In the genomic region with DNA sequence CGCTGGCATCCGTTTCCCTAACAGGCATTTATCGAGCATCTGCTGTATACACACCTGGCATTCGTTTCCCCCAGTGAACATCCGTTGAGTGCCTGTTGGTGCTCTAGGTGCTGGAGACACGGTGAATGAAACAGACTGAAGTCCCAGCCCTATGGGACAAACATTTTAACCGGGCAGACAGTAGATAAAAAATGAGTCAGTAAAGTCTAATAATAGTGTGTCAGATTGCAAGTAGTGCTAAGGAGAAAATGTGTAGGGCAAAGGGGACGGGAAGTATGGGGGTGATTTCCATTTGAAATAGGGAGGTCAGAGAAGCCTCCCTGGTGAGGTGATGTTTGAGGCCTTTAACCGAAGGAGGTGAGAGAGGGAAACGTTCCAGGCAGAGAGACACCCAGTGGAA, we compare ENCODE assay signal across 23 cellular contexts. TPM values are rescaled to one million over a fixed set of nuclear protein-coding genes. Genes with fewer than 3 reads are reported as not detected.
DNase-seq lines count a peak whose midpoint lies in the region; ATAC-seq and TF ChIP-seq lines count a peak whose summit lies in the region.
"Had no signal": no experiment of that assay in that cellular context is flagged by ENCODE, and none has a peak within 500 bp of the region (broad histone marks: within the 10 kb centered on the region; RNA-seq: fewer than 3 reads in every experiment).

No MANE protein-coding gene starts in this region.

- H3K9me3 ChIP-seq in left ventricle myocardium inferior (replicated peaks), result no peaks in the 10 kb centered on the region
- H3K9me3 ChIP-seq: Caco-2 had no signal

- DNase-seq in T-helper 2 cell treated with Interferon-gamma antibody and Interleukin-4, amounts not matched to agents 5 μg/mL and 100 μg/mL, for 36 hours (ENCODE audit: low spot score), result no peak
- DNase-seq in T-helper 2 cell (no peak), left ventricle myocardium inferior (no peak), glomerular visceral epithelial cell (ENCODE audit: extremely low spot score) (no peak)
- DNase-seq in activated naive CD8-positive, alpha-beta T cell treated with anti-CD3 and anti-CD28 coated beads for 36 hours, result no peak
- no peak for DNase-seq in activated naive CD8-positive, alpha-beta T cell treated with anti-CD3 and anti-CD28 coated beads, Interleukin-2, amount 50 U/mL, for 24 hours
- DNase-seq: Caco-2; CD8-positive, alpha-beta T cell; H9; Kasumi-1; NCI-H1092 treated with DMSO at 0.1 percent for 48 hours; NCI-H1436 treated with DMSO at 0.1 percent for 48 hours; NCI-H187 treated with DMSO at 0.1 percent for 48 hours; NCI-H2171 treated with DMSO at 0.1 percent for 48 hours; NCI-H345; NCI-H510A treated with DMSO at 0.1 percent for 48 hours; NCI-H748 treated with DMSO at 0.1 percent for 48 hours had no signal

- ATAC-seq in activated naive CD8-positive, alpha-beta T cell treated with anti-CD3 and anti-CD28 coated beads, Interleukin-2, amount 50 U/mL, for 24 hours, result no peak
- no peak for ATAC-seq in HG02678 (IDR thresholded peaks at IDR 0.05; ENCODE audit: unreplicated experiment)
- ATAC-seq: CD8-positive, alpha-beta T cell; GM23338; K562 had no signal

- H3K36me3 ChIP-seq in left ventricle myocardium inferior, result peaks cover 7% of the 10 kb centered on the region

- H3K36me3 Mint-ChIP-seq in T-helper 2 cell treated with Interferon-gamma antibody and Interleukin-4, amounts not matched to agents 5 μg/mL and 100 μg/mL, for 36 hours (ENCODE audit: low read depth), result peaks cover 24% of the 10 kb centered on the region
- H3K36me3 Mint-ChIP-seq in activated naive CD8-positive, alpha-beta T cell treated with anti-CD3 and anti-CD28 coated beads for 36 hours, result peaks cover 7% of the 10 kb centered on the region
- peaks cover 5% of the 10 kb centered on the region for H3K36me3 Mint-ChIP-seq in activated naive CD8-positive, alpha-beta T cell treated with anti-CD3 and anti-CD28 coated beads, Interleukin-2, amount 50 U/mL, for 24 hours (ENCODE audit: low read depth)

- H3K4me1 Mint-ChIP-seq in T-helper 2 cell treated with Interferon-gamma antibody and Interleukin-4, amounts not matched to agents 5 μg/mL and 100 μg/mL, for 36 hours (ENCODE audit: low read depth), result peaks cover 21% of the 10 kb centered on the region
- H3K4me1 Mint-ChIP-seq in activated naive CD8-positive, alpha-beta T cell treated with anti-CD3 and anti-CD28 coated beads for 36 hours, result peaks cover 20% of the 10 kb centered on the region
- peaks cover 22% of the 10 kb centered on the region for H3K4me1 Mint-ChIP-seq in activated naive CD8-positive, alpha-beta T cell treated with anti-CD3 and anti-CD28 coated beads, Interleukin-2, amount 50 U/mL, for 24 hours

- peak overlapping the region; percentile 63 for H3K27ac ChIP-seq in left ventricle myocardium inferior (replicated peaks)
- H3K27ac ChIP-seq: 22Rv1, C4-2B had no signal

- H3K27me3 Mint-ChIP-seq in T-helper 2 cell treated with Interferon-gamma antibody and Interleukin-4, amounts not matched to agents 5 μg/mL and 100 μg/mL, for 36 hours (ENCODE audit: low read depth), result no peaks in the 10 kb centered on the region
- no peaks in the 10 kb centered on the region for H3K27me3 Mint-ChIP-seq in activated naive CD8-positive, alpha-beta T cell treated with anti-CD3 and anti-CD28 coated beads for 36 hours
- no peaks in the 10 kb centered on the region for H3K27me3 Mint-ChIP-seq in activated naive CD8-positive, alpha-beta T cell treated with anti-CD3 and anti-CD28 coated beads, Interleukin-2, amount 50 U/mL, for 24 hours
- H3K27me3 Mint-ChIP-seq: B cell had no signal

- TF ChIP-seq CTCF in left ventricle myocardium inferior (IDR thresholded peaks at IDR 0.05; ENCODE audit: borderline replicate concordance), result no peak

- intact Hi-C loops in left ventricle myocardium inferior (cut with micrococcal nuclease), result no loop called here

- H3K9me3 Mint-ChIP-seq in T-helper 2 cell treated with Interferon-gamma antibody and Interleukin-4, amounts not matched to agents 5 μg/mL and 100 μg/mL, for 36 hours, result no peaks in the 10 kb centered on the region
- no peaks in the 10 kb centered on the region for H3K9me3 Mint-ChIP-seq in activated naive CD8-positive, alpha-beta T cell treated with anti-CD3 and anti-CD28 coated beads for 36 hours
- no peaks in the 10 kb centered on the region for H3K9me3 Mint-ChIP-seq in activated naive CD8-positive, alpha-beta T cell treated with anti-CD3 and anti-CD28 coated beads, Interleukin-2, amount 50 U/mL, for 24 hours
- H3K9me3 Mint-ChIP-seq: CD8-positive, alpha-beta T cell; GM23338 had no signal

- no peaks in the 10 kb centered on the region for H3K4me1 ChIP-seq in left ventricle myocardium inferior
- H3K4me1 ChIP-seq: Caco-2 had no signal

- H3K4me3 Mint-ChIP-seq in T-helper 2 cell treated with Interferon-gamma antibody and Interleukin-4, amounts not matched to agents 5 μg/mL and 100 μg/mL, for 36 hours, result no peak overlapping the region
- H3K4me3 Mint-ChIP-seq in activated naive CD8-positive, alpha-beta T cell treated with anti-CD3 and anti-CD28 coated beads for 36 hours, result no peak overlapping the region
- no peak overlapping the region for H3K4me3 Mint-ChIP-seq in activated naive CD8-positive, alpha-beta T cell treated with anti-CD3 and anti-CD28 coated beads, Interleukin-2, amount 50 U/mL, for 24 hours
- H3K4me3 Mint-ChIP-seq: B cell; CD8-positive, alpha-beta T cell; GM23338; H9 had no signal

- no peak overlapping the region for H3K4me3 ChIP-seq in left ventricle myocardium inferior
- H3K4me3 ChIP-seq: GM23338, K562 had no signal

- no peaks in the 10 kb centered on the region for H3K27me3 ChIP-seq in left ventricle myocardium inferior (ENCODE audit: low read depth)

- peak overlapping the region; percentile 28 for H3K27ac Mint-ChIP-seq in T-helper 2 cell treated with Interferon-gamma antibody and Interleukin-4, amounts not matched to agents 5 μg/mL and 100 μg/mL, for 36 hours
- H3K27ac Mint-ChIP-seq in activated naive CD8-positive, alpha-beta T cell treated with anti-CD3 and anti-CD28 coated beads for 36 hours, result peak overlapping the region; percentile 47
- no peak overlapping the region for H3K27ac Mint-ChIP-seq in activated naive CD8-positive, alpha-beta T cell treated with anti-CD3 and anti-CD28 coated beads, Interleukin-2, amount 50 U/mL, for 24 hours
- H3K27ac Mint-ChIP-seq: B cell; CD8-positive, alpha-beta T cell; GM23338; H9 had no signal

RNA-seq across cellular contexts. Expression of a gene that starts 5.3 kb away (rescaled TPM):
- 100 to 1,000 TPM; 165 to 169 TPM for total RNA-seq in activated naive CD8-positive, alpha-beta T cell treated with anti-CD3 and anti-CD28 coated beads for 36 hours
- 48.9 TPM for total RNA-seq in left ventricle myocardium inferior

RNA-seq across cellular contexts. Expression of a gene that starts 7.5 kb away (rescaled TPM):
- 10 to 100 TPM; 11.0 to 11.9 TPM for total RNA-seq in activated naive CD8-positive, alpha-beta T cell treated with anti-CD3 and anti-CD28 coated beads for 36 hours
- total RNA-seq in left ventricle myocardium inferior, result 13.6 TPM

RNA-seq across cellular contexts. Expression of a gene that starts 23.2 kb away (rescaled TPM):
- 10 to 100 TPM; 12.1 to 12.9 TPM for total RNA-seq in activated naive CD8-positive, alpha-beta T cell treated with anti-CD3 and anti-CD28 coated beads for 36 hours
- total RNA-seq in left ventricle myocardium inferior, result 14.5 TPM

RNA-seq across cellular contexts. Expression of a gene that starts 40.3 kb away (rescaled TPM):
- total RNA-seq in activated naive CD8-positive, alpha-beta T cell treated with anti-CD3 and anti-CD28 coated beads for 36 hours, result 10 to 100 TPM; 98.7 to 98.8 TPM
- total RNA-seq in left ventricle myocardium inferior, result 15.3 TPM

RNA-seq across cellular contexts. Expression of a gene that starts 46.2 kb away (rescaled TPM):
- 100 to 1,000 TPM; 146 to 156 TPM for total RNA-seq in activated naive CD8-positive, alpha-beta T cell treated with anti-CD3 and anti-CD28 coated beads for 36 hours
- total RNA-seq in left ventricle myocardium inferior, result 0.71 TPM
